In the genomic region with DNA sequence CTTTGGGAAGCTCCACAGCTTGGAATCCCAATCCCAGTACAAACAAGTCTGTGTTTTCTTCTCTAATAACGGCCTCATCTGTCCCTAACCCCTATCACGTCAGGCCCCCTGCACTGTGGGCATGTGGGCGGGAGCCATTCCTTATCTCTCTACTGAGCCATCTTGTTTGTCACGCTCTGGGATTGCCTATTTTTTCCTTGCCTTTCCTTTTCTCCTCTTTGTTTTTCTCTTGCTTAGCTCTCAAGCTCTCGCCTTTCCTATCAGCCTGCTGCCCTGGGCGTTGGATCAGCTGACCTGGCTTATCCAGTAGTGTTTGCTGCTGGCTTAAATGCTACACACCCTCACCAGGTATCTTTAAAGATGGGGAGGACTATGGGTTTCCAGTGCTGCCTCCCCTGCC, we compare ENCODE assay signal across 20 cellular contexts. TPM values are rescaled to one million over a fixed set of nuclear protein-coding genes. Genes with fewer than 3 reads are reported as not detected.
DNase-seq lines count a peak whose midpoint lies in the region; ATAC-seq and TF ChIP-seq lines count a peak whose summit lies in the region.
"Had no signal": no experiment of that assay in that cellular context is flagged by ENCODE, and none has a peak within 500 bp of the region (broad histone marks: within the 10 kb centered on the region; RNA-seq: fewer than 3 reads in every experiment).

No MANE protein-coding gene starts in this region.

- intact Hi-C loops in lower lobe of right lung (cut with DNase I): no loop called here

- H3K9me3 Mint-ChIP-seq in endodermal cell: no peaks in the 10 kb centered on the region
- no peaks in the 10 kb centered on the region for H3K9me3 Mint-ChIP-seq in progenitor cell of endocrine pancreas (ENCODE audit: low read depth)
- H3K9me3 Mint-ChIP-seq: activated CD4-positive, alpha-beta T cell treated with anti-CD3 and anti-CD28 coated beads, Interleukin-2, amount 10 ng/mL, durations not matched to agents 7 days and 5 days; brain; memory B cell had no signal

- no peak overlapping the region for H3K4me3 Mint-ChIP-seq in endodermal cell
- H3K4me3 Mint-ChIP-seq in progenitor cell of endocrine pancreas (ENCODE audit: low read depth): no peak overlapping the region
- H3K4me3 Mint-ChIP-seq: activated CD4-positive, alpha-beta T cell treated with anti-CD3 and anti-CD28 coated beads, Interleukin-2, amount 10 ng/mL, durations not matched to agents 7 days and 5 days; brain; memory B cell had no signal

- H3K4me1 Mint-ChIP-seq in endodermal cell (peaks cover 20% of the 10 kb centered on the region), progenitor cell of endocrine pancreas (ENCODE audit: low read depth) (no peaks in the 10 kb centered on the region)
- H3K4me1 Mint-ChIP-seq: memory B cell had no signal

- peak; percentile 66 for DNase-seq in endodermal cell
- no peak for DNase-seq in lower lobe of right lung
- peak; percentile 12 for DNase-seq in superior temporal gyrus (ENCODE audit: extremely low spot score)
- no peak for DNase-seq in NCI-H2227 (lab: John Stamatoyannopoulos, UW; ENCODE audit: unreplicated experiment)
- no peak for DNase-seq in progenitor cell of endocrine pancreas (ENCODE audit: low spot score, unreplicated experiment)
- DNase-seq: activated CD4-positive, alpha-beta T cell treated with anti-CD3 and anti-CD28 coated beads, Interleukin-2, amount 10 ng/mL, durations not matched to agents 7 days and 5 days; activated naive CD4-positive, alpha-beta T cell treated with anti-CD3 and anti-CD28 coated beads, Interleukin-2, amount 50 U/mL, for 16 hours; GOT3; islet precursor cell; MG63; NCI-H82; stimulated activated naive CD8-positive, alpha-beta T cell treated with anti-CD3 and anti-CD28 coated beads, Interleukin-15, Interleukin-2, amounts not matched to agents 100 U/mL and 50 U/mL, for 24 hours had no signal

- TF ChIP-seq CTCF in endodermal cell (conservative IDR thresholded peaks at IDR 0.05) (no peak), lower lobe of right lung (IDR thresholded peaks at IDR 0.05) (no peak), progenitor cell of endocrine pancreas (IDR thresholded peaks at IDR 0.05; ENCODE audit: unreplicated experiment) (no peak)

- H3K36me3 Mint-ChIP-seq in endodermal cell (ENCODE audit: low read depth) (peaks cover 78% of the 10 kb centered on the region), progenitor cell of endocrine pancreas (ENCODE audit: insufficient read depth) (peaks cover 24% of the 10 kb centered on the region)

- H3K27me3 ChIP-seq in endodermal cell (ENCODE audit: control insufficient read depth, insufficient read depth, low read length, poor library complexity, severe bottlenecking): no peaks in the 10 kb centered on the region
- H3K27me3 ChIP-seq in lower lobe of right lung (ENCODE audit: low read depth): no peaks in the 10 kb centered on the region
- H3K27me3 ChIP-seq: MG63, Peyer's patch had no signal

- H3K9me3 ChIP-seq in endodermal cell (ENCODE audit: control insufficient read depth, low read length) (no peaks in the 10 kb centered on the region), lower lobe of right lung (no peaks in the 10 kb centered on the region)
- H3K9me3 ChIP-seq: MG63, Peyer's patch had no signal

- H3K4me3 ChIP-seq in endodermal cell (ENCODE audit: low read length): no peak overlapping the region
- H3K4me3 ChIP-seq in lower lobe of right lung: no peak overlapping the region
- H3K4me3 ChIP-seq: MG63, Peyer's patch had no signal

- WGBS in endodermal cell (ENCODE audit: insufficient coverage in 1 of 2, insufficient read length in 1 of 2), 2 experiments: 40 to 63% methylated on average over 4 to 6 of the region's 6 CpGs

- peak overlapping the region; percentile 79 for H3K27ac ChIP-seq in angular gyrus (ENCODE audit: low read depth, low read length)
- H3K27ac ChIP-seq in endodermal cell (ENCODE audit: low read depth, low read length): peak overlapping the region; percentile 50
- peak overlapping the region; percentile 2 for H3K27ac ChIP-seq in lower lobe of right lung

- H3K36me3 ChIP-seq in endodermal cell (ENCODE audit: control insufficient read depth, insufficient read depth, low read length): peaks cover 69% of the 10 kb centered on the region
- peaks cover 99% of the 10 kb centered on the region for H3K36me3 ChIP-seq in lower lobe of right lung

- no peak overlapping the region for H3K9ac ChIP-seq in endodermal cell (ENCODE audit: extremely low read depth, low read length, poor library complexity, severe bottlenecking)

- H3K27ac Mint-ChIP-seq in endodermal cell (peak overlapping the region; percentile 77), progenitor cell of endocrine pancreas (no peak overlapping the region)
- H3K27ac Mint-ChIP-seq: activated CD4-positive, alpha-beta T cell treated with anti-CD3 and anti-CD28 coated beads, Interleukin-2, amount 10 ng/mL, durations not matched to agents 7 days and 5 days; memory B cell had no signal

- ATAC-seq in lower lobe of right lung (no peak), GM18520 (IDR thresholded peaks at IDR 0.05; ENCODE audit: unreplicated experiment) (no peak), HG03571 (IDR thresholded peaks at IDR 0.05; ENCODE audit: unreplicated experiment) (no peak)
- ATAC-seq: stimulated activated naive CD8-positive, alpha-beta T cell treated with anti-CD3 and anti-CD28 coated beads, Interleukin-15, Interleukin-2, amounts not matched to agents 100 U/mL and 50 U/mL, for 24 hours had no signal

- H3K4me1 ChIP-seq in endodermal cell (ENCODE audit: control insufficient read depth, insufficient read depth, low read length) (peaks cover 13% of the 10 kb centered on the region), lower lobe of right lung (no peaks in the 10 kb centered on the region)
- H3K4me1 ChIP-seq: Peyer's patch had no signal

- H3K27me3 Mint-ChIP-seq in endodermal cell (ENCODE audit: insufficient read depth): no peaks in the 10 kb centered on the region
- no peaks in the 10 kb centered on the region for H3K27me3 Mint-ChIP-seq in progenitor cell of endocrine pancreas
- H3K27me3 Mint-ChIP-seq: activated CD4-positive, alpha-beta T cell treated with anti-CD3 and anti-CD28 coated beads, Interleukin-2, amount 10 ng/mL, durations not matched to agents 7 days and 5 days; brain; memory B cell had no signal

RNA-seq across cellular contexts. Expression of a gene that starts 35.8 kb away (rescaled TPM):
- 10 to 100 TPM; 53.4 to 56.6 TPM for total RNA-seq in endodermal cell
- 27.0 TPM for polyA plus RNA-seq in endodermal cell (2013, experiment 1 of 2)
- polyA plus RNA-seq in endodermal cell (2013, experiment 2 of 2): 28.4 TPM
- total RNA-seq in lower lobe of right lung: 67.4 TPM
- total RNA-seq in progenitor cell of endocrine pancreas: 39.0 and 39.8 TPM in 2 replicates

RNA-seq across cellular contexts. Expression of a gene that starts 36.2 kb away (rescaled TPM):
- 10 to 100 TPM; 13.2 to 18.9 TPM for total RNA-seq in endodermal cell
- polyA plus RNA-seq in endodermal cell (2013, experiment 1 of 2): 8.9 TPM
- 6.5 TPM for polyA plus RNA-seq in endodermal cell (2013, experiment 2 of 2)
- 8.6 TPM for total RNA-seq in lower lobe of right lung
- total RNA-seq in progenitor cell of endocrine pancreas: 11.6 and 13.7 TPM in 2 replicates

RNA-seq across cellular contexts. Expression of a gene that starts 47.3 kb away (rescaled TPM):
- total RNA-seq in endodermal cell (100 to 1,000 TPM in 1 of 2 donors, 10 to 100 TPM in 1; 96.4 to 130 TPM), lower lobe of right lung (54.4 TPM), progenitor cell of endocrine pancreas (65.6 and 69.8 TPM in 2 replicates)
- polyA plus RNA-seq in endodermal cell (2013, experiment 1 of 2): 98.1 TPM
- polyA plus RNA-seq in endodermal cell (2013, experiment 2 of 2): 88.1 TPM

RNA-seq across cellular contexts. Expression of a gene that starts 47.6 kb away (rescaled TPM):
- total RNA-seq in endodermal cell (1 to 10 TPM; 7.5 to 8.4 TPM), lower lobe of right lung (6.3 TPM), progenitor cell of endocrine pancreas (7.9 and 9.0 TPM in 2 replicates)
- polyA plus RNA-seq in endodermal cell (2013, experiment 1 of 2): 5.8 TPM
- polyA plus RNA-seq in endodermal cell (2013, experiment 2 of 2): 4.7 TPM

RNA-seq across cellular contexts. Expression of a gene that starts 54.4 kb away (rescaled TPM):
- 1 to 10 TPM in 1 of 2 donors, under 1 TPM in 1; 0.89 to 1.5 TPM for total RNA-seq in endodermal cell
- polyA plus RNA-seq in endodermal cell (2013, experiment 1 of 2): 0.93 TPM
- polyA plus RNA-seq in endodermal cell (2013, experiment 2 of 2): 0.62 TPM
- not detected for total RNA-seq in lower lobe of right lung
- 21.8 and 22.8 TPM in 2 replicates for total RNA-seq in progenitor cell of endocrine pancreas
- total RNA-seq: Daoy, fibroblast of lung had no signal
- polyA plus RNA-seq: fibroblast of lung had no signal

Comparison
In these comparisons a context has a peak if more than half of its experiments do, and no peak if none do; other contexts are left out.
1. H3K27ac ChIP-seq: peak in every context shown above with its lines; median percentile 79 in angular gyrus; 50 in endodermal cell; 2 in lower lobe of right lung.
2. DNase-seq: peak in endodermal cell (single experiment) and superior temporal gyrus (single experiment); none in lower lobe of right lung (single experiment), NCI-H2227 (single experiment) and progenitor cell of endocrine pancreas (single experiment).